ENCODE assay signal across 29 cellular contexts in genomic region chr10:49767752-49768151, GRCh38. TPM values are rescaled to one million over a fixed set of nuclear protein-coding genes. Genes with fewer than 3 reads are reported as not detected.
"Had no signal": no experiment of that assay in that cellular context is flagged by ENCODE, and none has a peak within 500 bp of the region (broad histone marks: within the 10 kb centered on the region; RNA-seq: fewer than 3 reads in every experiment).

No MANE protein-coding gene starts in this region.

- H3K4me1 Mint-ChIP-seq: memory B cell; mesothelial cell of epicardium; nephron; stimulated activated memory B cell treated with anti-CD40 and anti-IgM and Interleukin-4, amounts not matched to agents 10 μg/mL and 1 μg/mL and 100 μg/mL, for 72 hours had no signal

- H3K27ac Mint-ChIP-seq: dendritic cell treated with granulocyte-macrophage colony-stimulating factor and Interleukin-4, amounts not matched to agents 40 ng/mL and 50 ng/mL, for 4 days; memory B cell; mesothelial cell of epicardium; naive B cell; nephron; neural progenitor cell; progenitor cell of endocrine pancreas; stimulated activated memory B cell treated with anti-CD40 and anti-IgM and Interleukin-4, amounts not matched to agents 10 μg/mL and 1 μg/mL and 100 μg/mL, for 72 hours; stimulated activated naive CD8-positive, alpha-beta T cell treated with anti-CD3 and anti-CD28 coated beads, Interleukin-15, Interleukin-2, amounts not matched to agents 100 ng/mL and 50 ng/mL, for 24 hours had no signal

- H3K9me3 Mint-ChIP-seq: dendritic cell treated with granulocyte-macrophage colony-stimulating factor and Interleukin-4, amounts not matched to agents 40 ng/mL and 50 ng/mL, for 4 days had no signal

- H3K4me2 ChIP-seq: neural progenitor cell, smooth muscle cell had no signal

- FAIRE-seq: colon, kidney had no signal

- H3K9ac ChIP-seq: neural progenitor cell, parathyroid adenoma had no signal

- H3K9me3 ChIP-seq: esophagus squamous epithelium, mucosa of descending colon, thoracic aorta, upper lobe of right lung, uterus had no signal

- H3K79me2 ChIP-seq: parathyroid adenoma had no signal

- H3K4me3 ChIP-seq: esophagus squamous epithelium, lung, mucosa of descending colon, neural progenitor cell, smooth muscle cell, thoracic aorta, tibial nerve, upper lobe of right lung, uterus had no signal

- DNase-seq: effector CD8-positive, alpha-beta T cell; erythroblast; esophagus squamous epithelium; foreskin melanocyte; glutamatergic neuron; heart right ventricle; hippocampal formation; kidney; mucosa of descending colon; naive B cell; stimulated activated CD4-positive, alpha-beta T cell treated with anti-CD3 and anti-CD28 coated beads, Interleukin-2, amount 100 ng/mL, for 24 hours; stimulated activated CD4-positive, alpha-beta T cell treated with anti-CD3 and anti-CD28 coated beads, Interleukin-4, amount 100 ng/mL, for 24 hours; upper lobe of right lung; uterus had no signal

- H3K27ac ChIP-seq: esophagus squamous epithelium, heart right ventricle, neural progenitor cell, parathyroid adenoma, thoracic aorta, tibial nerve, upper lobe of right lung, uterus had no signal

- H3K4me1 ChIP-seq: esophagus squamous epithelium, neural progenitor cell, parathyroid adenoma, tibial nerve, upper lobe of right lung, uterus had no signal

- H2AFZ ChIP-seq: neural progenitor cell had no signal

- H3K27me3 ChIP-seq: uterus had no signal

- H3K36me3 Mint-ChIP-seq: memory B cell; mesothelial cell of epicardium; neural progenitor cell; stimulated activated memory B cell treated with anti-CD40 and anti-IgM and Interleukin-4, amounts not matched to agents 10 μg/mL and 1 μg/mL and 100 μg/mL, for 72 hours had no signal

- H3K36me3 ChIP-seq: esophagus squamous epithelium, heart right ventricle, neural progenitor cell, thoracic aorta, tibial nerve, upper lobe of right lung, uterus had no signal

- H3K4me3 Mint-ChIP-seq: dendritic cell treated with granulocyte-macrophage colony-stimulating factor and Interleukin-4, amounts not matched to agents 40 ng/mL and 50 ng/mL, for 4 days; memory B cell; mesothelial cell of epicardium; naive B cell; nephron; neural progenitor cell; stimulated activated memory B cell treated with anti-CD40 and anti-IgM and Interleukin-4, amounts not matched to agents 10 μg/mL and 1 μg/mL and 100 μg/mL, for 72 hours; stimulated activated naive CD8-positive, alpha-beta T cell treated with anti-CD3 and anti-CD28 coated beads, Interleukin-15, Interleukin-2, amounts not matched to agents 100 ng/mL and 50 ng/mL, for 24 hours had no signal

RNA-seq across cellular contexts. Expression of gene OGDHL, which starts 5.6 kb away (rescaled TPM):
- total RNA-seq: sciatic nerve, thoracic aorta, tibial nerve had no signal
